In the genomic region with DNA sequence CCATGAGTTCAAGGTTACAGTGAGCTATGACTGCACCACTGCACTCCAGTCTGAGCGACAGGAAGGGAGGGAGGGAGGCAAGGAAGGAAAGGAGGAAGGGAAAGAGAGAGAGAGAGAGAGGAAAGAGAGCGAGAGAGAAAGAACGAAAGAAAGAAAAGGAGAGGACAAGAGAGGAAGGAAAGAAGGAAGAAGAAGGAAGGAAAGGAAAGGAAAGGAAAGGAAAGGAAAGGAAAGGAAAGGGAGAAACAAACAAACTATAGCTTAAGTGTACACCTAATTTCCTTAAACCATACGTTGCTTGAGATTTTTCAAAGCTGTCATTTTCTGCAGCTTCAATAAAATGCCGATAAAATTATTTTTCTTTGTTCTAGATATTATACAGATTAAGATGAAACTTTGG, we compare ENCODE assay signal across 20 cellular contexts.
A peak's percentile ranks its signal among the peaks of the same experiment; 100 is the strongest.
DNase-seq lines count a peak whose midpoint lies in the region; ATAC-seq, FAIRE-seq and TF ChIP-seq lines count a peak whose summit lies in the region.
"Had no signal": no experiment of that assay in that cellular context is flagged by ENCODE, and none has a peak within 500 bp of the region (broad histone marks: within the 10 kb centered on the region; RNA-seq: fewer than 3 reads in every experiment).

No MANE protein-coding gene starts in this region.

- H3F3A ChIP-seq in OCI-LY1 (ENCODE audit: insufficient read depth, low read length), result no peaks in the 10 kb centered on the region
- no peaks in the 10 kb centered on the region for H3F3A ChIP-seq in neural progenitor cell (ENCODE audit: low read depth)

- H3K79me2 ChIP-seq in HepG2 (ENCODE audit: insufficient read depth, low read length) (no peaks in the 10 kb centered on the region), OCI-LY1 (ENCODE audit: insufficient read depth, low read length) (no peaks in the 10 kb centered on the region), neural progenitor cell (ENCODE audit: low read depth) (no peaks in the 10 kb centered on the region)

- WGBS in HepG2 (ENCODE audit: low lambda C conversion rate), result 83% methylated on average over 5 of the region's 5 CpGs
- WGBS in right lobe of liver (ENCODE audit: insufficient coverage, low coverage, low lambda C conversion rate, missing lambda C conversion rate), result 70% methylated on average over 5 of the region's 5 CpGs

- H3K36me3 Mint-ChIP-seq in naive B cell (peaks cover 8 to 14% of the 10 kb centered on the region in 2 donors), neural progenitor cell (peaks cover 4% of the 10 kb centered on the region)
- H3K36me3 Mint-ChIP-seq in stimulated activated naive B cell treated with anti-CD40 and anti-IgM and Interleukin-4, amounts not matched to agents 10 μg/mL and 1 μg/mL and 100 μg/mL, for 72 hours, result peaks cover 3 to 22% of the 10 kb centered on the region in 2 donors

- no peak for TF ChIP-seq EP300 in HepG2 (IDR thresholded peaks at IDR 0.05; ENCODE audit: low read depth in 2 of 2, low read length in 2 of 2)
- no peak for TF ChIP-seq EP300 in HepG2 (CRISPR knock-in tag; IDR thresholded peaks at IDR 0.05; ENCODE audit: borderline replicate concordance)

- H3K4me3 ChIP-seq in HepG2 (replicated peaks in 1 of 3; ENCODE audit: insufficient read depth in 1 of 3, low read depth in 2 of 3, low read length in 3 of 3) (no peak overlapping the region), right lobe of liver (no peak overlapping the region), OCI-LY1 (ENCODE audit: low read depth, low read length, poor library complexity, severe bottlenecking) (no peak overlapping the region), neural progenitor cell (no peak overlapping the region)
- H3K4me3 ChIP-seq: A549, BLaER1, GM12878, GM23248, HAP-1 had no signal

- H2AFZ ChIP-seq in HepG2 (ENCODE audit: low read length) (no peak overlapping the region), OCI-LY1 (ENCODE audit: low read length) (no peak overlapping the region), neural progenitor cell (replicated peaks) (no peak overlapping the region)
- H2AFZ ChIP-seq: GM23248 had no signal

- H3K27ac ChIP-seq in HepG2 (ENCODE audit: extremely low read length, insufficient read depth, low read length) (no peak overlapping the region), right lobe of liver (no peak overlapping the region), OCI-LY1 (ENCODE audit: low read depth, low read length, poor library complexity, severe bottlenecking) (peak overlapping the region; percentile 67), neural progenitor cell (no peak overlapping the region)
- H3K27ac ChIP-seq: 22Rv1, A549, BLaER1, GM23248 had no signal

- H3K4me2 ChIP-seq in HepG2 (ENCODE audit: low read depth, low read length) (no peak overlapping the region), OCI-LY1 (ENCODE audit: low read length) (peak overlapping the region; percentile 19; the same call in 1 of the 2 replicates), neural progenitor cell (no peak overlapping the region)
- H3K4me2 ChIP-seq: A549, BLaER1 had no signal

- peak overlapping the region in 3 of 8 donors; percentile 62 to 87 (median 75) for H3K4me3 Mint-ChIP-seq in naive B cell
- no peak overlapping the region for H3K4me3 Mint-ChIP-seq in stimulated activated naive B cell treated with anti-CD40 and anti-IgM and Interleukin-4, amounts not matched to agents 10 μg/mL and 1 μg/mL and 100 μg/mL, for 72 hours
- H3K4me3 Mint-ChIP-seq in neural progenitor cell, result no peak overlapping the region
- H3K4me3 Mint-ChIP-seq: CD14-positive monocyte; CD8-positive, alpha-beta T cell had no signal

- peaks cover 25 to 51% (median 33%) of the 10 kb centered on the region in 3 donors for H3K4me1 Mint-ChIP-seq in naive B cell
- H3K4me1 Mint-ChIP-seq in stimulated activated naive B cell treated with anti-CD40 and anti-IgM and Interleukin-4, amounts not matched to agents 10 μg/mL and 1 μg/mL and 100 μg/mL, for 72 hours, result peaks cover 17 to 42% of the 10 kb centered on the region in 2 donors
- no peaks in the 10 kb centered on the region for H3K4me1 Mint-ChIP-seq in neural progenitor cell

- H3K27me3 Mint-ChIP-seq in naive B cell (no peaks in the 10 kb centered on the region), neural progenitor cell (ENCODE audit: insufficient read depth, low read depth) (peaks cover 2% of the 10 kb centered on the region)
- H3K27me3 Mint-ChIP-seq in stimulated activated naive B cell treated with anti-CD40 and anti-IgM and Interleukin-4, amounts not matched to agents 10 μg/mL and 1 μg/mL and 100 μg/mL, for 72 hours, result no peaks in the 10 kb centered on the region

- CTCF ChIA-PET in HepG2 (lab: Yijun Ruan, JAX; ENCODE audit: low intra/inter-chr PET ratio, low total read pairs), result no interaction called here

- FAIRE-seq in HepG2 (lab: Jason Lieb, UNC), result no peak
- FAIRE-seq: A549, GM12878 had no signal

- ATAC-seq in HepG2 (no peak), right lobe of liver (no peak), naive B cell (ENCODE audit: low read depth in 2 of 2) (no peak)
- no peak for ATAC-seq in stimulated activated naive B cell treated with anti-CD40 and anti-IgM and Interleukin-4, amounts not matched to agents 10 μg/mL and 1 μg/mL and 100 μg/mL, for 72 hours (replicated peaks)
- ATAC-seq: A549, GM12878 had no signal

- POLR2A ChIA-PET in HepG2 (lab: Yijun Ruan, JAX), result no interaction called here

- intact Hi-C loops in HepG2 (cut with micrococcal nuclease; ENCODE audit: unreplicated experiment), result no loop called here
- intact Hi-C loops in right lobe of liver (cut with DNase I), result no loop called here

- H3K9me3 ChIP-seq in HepG2 (ENCODE audit: low read length) (no peaks in the 10 kb centered on the region), right lobe of liver (no peaks in the 10 kb centered on the region), OCI-LY1 (ENCODE audit: low read length) (no peaks in the 10 kb centered on the region), neural progenitor cell (ENCODE audit: low read depth) (no peaks in the 10 kb centered on the region)
- H3K9me3 ChIP-seq: A549, BLaER1, HAP-1 had no signal

- TF ChIP-seq POLR2A in HepG2 (IDR thresholded peaks at IDR 0.05; ENCODE audit: insufficient read depth in 1 of 2, low read depth in 2 of 2, low read length in 2 of 2) (no peak), right lobe of liver (IDR thresholded peaks at IDR 0.05) (no peak)

- H3K27ac Mint-ChIP-seq in naive B cell (peak overlapping the region in 4 of 6 donors; percentile 4 to 93 (median 81)), neural progenitor cell (no peak overlapping the region)
- H3K27ac Mint-ChIP-seq in stimulated activated naive B cell treated with anti-CD40 and anti-IgM and Interleukin-4, amounts not matched to agents 10 μg/mL and 1 μg/mL and 100 μg/mL, for 72 hours, result peak overlapping the region; percentile 31
- H3K27ac Mint-ChIP-seq: CD8-positive, alpha-beta T cell had no signal

- no peak for TF ChIP-seq CTCF in HepG2 (CRISPR knock-in tag; IDR thresholded peaks at IDR 0.05)
- no peak for TF ChIP-seq CTCF in right lobe of liver (IDR thresholded peaks at IDR 0.05)
- TF ChIP-seq CTCF in OCI-LY1 (IDR thresholded peaks at IDR 0.05; ENCODE audit: low read length), result no peak
- no peak for TF ChIP-seq CTCF in neural progenitor cell (IDR thresholded peaks at IDR 0.05)

- H3K27me3 ChIP-seq in HepG2 (ENCODE audit: control insufficient read depth in 1 of 2, insufficient read depth in 2 of 2, low read length in 2 of 2) (no peaks in the 10 kb centered on the region), right lobe of liver (no peaks in the 10 kb centered on the region), OCI-LY1 (ENCODE audit: insufficient read depth, low read length) (no peaks in the 10 kb centered on the region), neural progenitor cell (no peaks in the 10 kb centered on the region)
- H3K27me3 ChIP-seq: BLaER1 had no signal

- H4K20me1 ChIP-seq in HepG2 (ENCODE audit: insufficient read depth, low read length), result no peaks in the 10 kb centered on the region
- H4K20me1 ChIP-seq in OCI-LY1 (ENCODE audit: insufficient read depth, low read length), result no peaks in the 10 kb centered on the region
- no peaks in the 10 kb centered on the region for H4K20me1 ChIP-seq in neural progenitor cell (ENCODE audit: low read depth)
- H4K20me1 ChIP-seq: BLaER1 had no signal

- TF ChIP-seq RAD21 in HepG2 (CRISPR knock-in tag; IDR thresholded peaks at IDR 0.05), result no peak

- H3K9me3 Mint-ChIP-seq in naive B cell (no peaks in the 10 kb centered on the region), neural progenitor cell (no peaks in the 10 kb centered on the region)
- no peaks in the 10 kb centered on the region for H3K9me3 Mint-ChIP-seq in stimulated activated naive B cell treated with anti-CD40 and anti-IgM and Interleukin-4, amounts not matched to agents 10 μg/mL and 1 μg/mL and 100 μg/mL, for 72 hours
- H3K9me3 Mint-ChIP-seq: CD8-positive, alpha-beta T cell had no signal

- H3K9ac ChIP-seq in HepG2 (ENCODE audit: insufficient read depth, low read depth, low read length) (no peak overlapping the region), OCI-LY1 (ENCODE audit: low read length) (no peak overlapping the region; the same call in 1 of the 2 replicates), neural progenitor cell (no peak overlapping the region)
- H3K9ac ChIP-seq: BLaER1, GM23248 had no signal

- DNase-seq in HepG2 (ENCODE audit: low spot score), result no peak
- DNase-seq in right lobe of liver, result no peak
- no peak for DNase-seq in naive B cell
- DNase-seq in stimulated activated naive B cell treated with anti-CD40 and anti-IgM and Interleukin-4, amounts not matched to agents 10 μg/mL and 1 μg/mL and 100 μg/mL, for 72 hours, result no peak
- DNase-seq in NCI-H1092 (lab: John Stamatoyannopoulos, UW), result no peak
- no peak for DNase-seq in NCI-H2029 (lab: John Stamatoyannopoulos, UW)
- no peak for DNase-seq in neural progenitor cell (ENCODE audit: low spot score)
- DNase-seq: AML-193; Calu3; CD8-positive, alpha-beta T cell; DMS79 treated with DMSO at 0.1 percent for 48 hours; EL; GM23248 had no signal

- H3K4me1 ChIP-seq in HepG2 (ENCODE audit: insufficient read depth, low read length), result no peaks in the 10 kb centered on the region
- peaks cover 0 to 8% (median 3%) of the 10 kb centered on the region in 4 donors for H3K4me1 ChIP-seq in right lobe of liver
- H3K4me1 ChIP-seq in OCI-LY1 (ENCODE audit: insufficient read depth, low read length, severe bottlenecking), result peaks cover 38% of the 10 kb centered on the region
- no peaks in the 10 kb centered on the region for H3K4me1 ChIP-seq in neural progenitor cell
- H3K4me1 ChIP-seq: HAP-1 had no signal

- in situ Hi-C loops in HepG2 (cut with HindIII; ENCODE audit: extremely low pct_ligation_motif_present, low pct_unique_long_range_greater_than_20kb), result no loop called here

- H3K36me3 ChIP-seq in HepG2 (replicated peaks in 1 of 2; ENCODE audit: control insufficient read depth in 1 of 2, insufficient read depth in 2 of 2, low read length in 2 of 2), result peaks cover 0 to 15% of the 10 kb centered on the region in 2 experiments; a peak in 2 of 5 replicates
- peaks cover 0 to 3% (median 0%) of the 10 kb centered on the region in 4 donors for H3K36me3 ChIP-seq in right lobe of liver
- peaks cover 8% of the 10 kb centered on the region; the same call in 1 of the 2 replicates for H3K36me3 ChIP-seq in OCI-LY1 (ENCODE audit: insufficient read depth, low read length)
- no peaks in the 10 kb centered on the region for H3K36me3 ChIP-seq in neural progenitor cell
- H3K36me3 ChIP-seq: HAP-1 had no signal

- H3K9me2 ChIP-seq in OCI-LY1 (ENCODE audit: low read depth, low read length), result no peaks in the 10 kb centered on the region

- BruUV-seq in HepG2 (replicated peaks; lab: Mats Ljungman, UMichigan), result no TSS peak
